In genomic region chr7:1103789-1104513, GRCh38 we compare ENCODE assay signal across 16 cellular contexts. TPM values are rescaled to one million over a fixed set of nuclear protein-coding genes. Genes with fewer than 3 reads are reported as not detected.
DNase-seq lines count a peak whose midpoint lies in the region; ATAC-seq and TF ChIP-seq lines count a peak whose summit lies in the region.
"Had no signal": no experiment of that assay in that cellular context is flagged by ENCODE, and none has a peak within 500 bp of the region (broad histone marks: within the 10 kb centered on the region; RNA-seq: fewer than 3 reads in every experiment).

No MANE protein-coding gene starts in this region.

- ATAC-seq in GM19035 (IDR thresholded peaks at IDR 0.05; ENCODE audit: unreplicated experiment) (peak; percentile 22), HG03432 (IDR thresholded peaks at IDR 0.05; ENCODE audit: unreplicated experiment) (no peak), GM21381 (IDR thresholded peaks at IDR 0.05; ENCODE audit: unreplicated experiment) (no peak)
- no peak for ATAC-seq in activated CD8-positive, alpha-beta T cell treated with anti-CD3 and anti-CD28 coated beads, Interleukin-2, amount 10 ng/mL, durations not matched to agents 7 days and 5 days

- no peak overlapping the region for H2AFZ ChIP-seq in neural progenitor cell (replicated peaks)
- H2AFZ ChIP-seq: parathyroid adenoma had no signal

- H3K4me3 Mint-ChIP-seq in CD8-positive, alpha-beta memory T cell: peak overlapping the region; percentile 68 to 88 (median 80)
- peak overlapping the region; percentile 31 for H3K4me3 Mint-ChIP-seq in activated CD8-positive, alpha-beta T cell treated with anti-CD3 and anti-CD28 coated beads, Interleukin-2, amount 10 ng/mL, durations not matched to agents 7 days and 5 days
- no peak overlapping the region for H3K4me3 Mint-ChIP-seq in neural progenitor cell

- H3K9ac ChIP-seq in neural progenitor cell: no peak overlapping the region
- H3K9ac ChIP-seq: parathyroid adenoma had no signal

- no peak for DNase-seq in CD8-positive, alpha-beta memory T cell
- DNase-seq in activated CD8-positive, alpha-beta T cell treated with anti-CD3 and anti-CD28 coated beads, Interleukin-2, amount 10 ng/mL, durations not matched to agents 7 days and 5 days: no peak
- DNase-seq in neural progenitor cell (ENCODE audit: low spot score): no peak
- DNase-seq in Ammon's horn (ENCODE audit: low spot score): no peak
- DNase-seq in NCI-H1092 treated with DMSO at 0.1 percent for 48 hours (lab: John Stamatoyannopoulos, UW): no peak
- DNase-seq: esophagus squamous epithelium, GDM1, mesenchymal stem cell, NCI-H1048 had no signal

- no peak overlapping the region for H3K4me2 ChIP-seq in neural progenitor cell

- no peak overlapping the region for H3K27ac ChIP-seq in CD8-positive, alpha-beta memory T cell (ENCODE audit: low read depth, low read length)
- no peak overlapping the region for H3K27ac ChIP-seq in neural progenitor cell
- H3K27ac ChIP-seq: C4-2B, coronary artery, esophagus squamous epithelium, parathyroid adenoma had no signal

- POLR2A ChIA-PET in CD8-positive, alpha-beta memory T cell (lab: Charles Lee): interaction anchor here (0.6 kb wide), 1 partner anchor 10 kb away, joined by 3 read pairs; no protein-coding TSS in a partner anchor
- POLR2A ChIA-PET in activated CD8-positive, alpha-beta T cell treated with anti-CD3 and anti-CD28 coated beads, Interleukin-2, amount 10 ng/mL, durations not matched to agents 7 days and 5 days (lab: Charles Lee): no interaction called here

- H3K36me3 ChIP-seq in CD8-positive, alpha-beta memory T cell (ENCODE audit: insufficient read depth, low read length): no peaks in the 10 kb centered on the region
- no peaks in the 10 kb centered on the region for H3K36me3 ChIP-seq in neural progenitor cell

- H3K27me3 Mint-ChIP-seq in CD8-positive, alpha-beta memory T cell: no peaks in the 10 kb centered on the region
- H3K27me3 Mint-ChIP-seq in activated CD8-positive, alpha-beta T cell treated with anti-CD3 and anti-CD28 coated beads, Interleukin-2, amount 10 ng/mL, durations not matched to agents 7 days and 5 days (ENCODE audit: low read depth): no peaks in the 10 kb centered on the region
- peaks cover 5% of the 10 kb centered on the region for H3K27me3 Mint-ChIP-seq in neural progenitor cell (ENCODE audit: insufficient read depth, low read depth)

- H3K4me1 ChIP-seq in CD8-positive, alpha-beta memory T cell (ENCODE audit: insufficient read depth, low read length): peaks cover 10% of the 10 kb centered on the region
- peaks cover 4% of the 10 kb centered on the region for H3K4me1 ChIP-seq in neural progenitor cell
- H3K4me1 ChIP-seq: esophagus squamous epithelium, parathyroid adenoma had no signal

- no peak overlapping the region for H3K4me3 ChIP-seq in CD8-positive, alpha-beta memory T cell (ENCODE audit: low read length)
- no peak overlapping the region for H3K4me3 ChIP-seq in neural progenitor cell
- H3K4me3 ChIP-seq: coronary artery had no signal

- H3K27ac Mint-ChIP-seq in CD8-positive, alpha-beta memory T cell: peak overlapping the region in 6 of 8 donors; percentile 48 to 86 (median 84)
- H3K27ac Mint-ChIP-seq in activated CD8-positive, alpha-beta T cell treated with anti-CD3 and anti-CD28 coated beads, Interleukin-2, amount 10 ng/mL, durations not matched to agents 7 days and 5 days: peak overlapping the region; percentile 72
- peak overlapping the region; percentile 89 for H3K27ac Mint-ChIP-seq in neural progenitor cell

- H4K20me1 ChIP-seq in neural progenitor cell (ENCODE audit: low read depth): peaks cover 36% of the 10 kb centered on the region

- H3F3A ChIP-seq in neural progenitor cell (ENCODE audit: low read depth): peaks cover 3% of the 10 kb centered on the region

- CTCF ChIA-PET in CD8-positive, alpha-beta memory T cell (lab: Charles Lee): interaction anchor here (1.8 to 2.0 kb wide), 2 partner anchors 18 to 111 kb away, joined by 6 to 9 read pairs; no protein-coding TSS in a partner anchor
- CTCF ChIA-PET in activated CD8-positive, alpha-beta T cell treated with anti-CD3 and anti-CD28 coated beads, Interleukin-2, amount 10 ng/mL, durations not matched to agents 7 days and 5 days (lab: Charles Lee): interaction anchor here (1.2 to 4.0 kb wide), 5 partner anchors 18 to 111 kb away, joined by 3 to 19 read pairs (median 9); no protein-coding TSS in a partner anchor

- H3K9me3 Mint-ChIP-seq in CD8-positive, alpha-beta memory T cell: no peaks in the 10 kb centered on the region
- no peaks in the 10 kb centered on the region for H3K9me3 Mint-ChIP-seq in activated CD8-positive, alpha-beta T cell treated with anti-CD3 and anti-CD28 coated beads, Interleukin-2, amount 10 ng/mL, durations not matched to agents 7 days and 5 days (ENCODE audit: insufficient read depth)
- H3K9me3 Mint-ChIP-seq in neural progenitor cell: no peaks in the 10 kb centered on the region

- H3K79me2 ChIP-seq in neural progenitor cell (ENCODE audit: low read depth): peaks cover 42% of the 10 kb centered on the region

- peaks cover 14 to 31% (median 15%) of the 10 kb centered on the region in 3 donors for H3K4me1 Mint-ChIP-seq in CD8-positive, alpha-beta memory T cell
- peaks cover 27% of the 10 kb centered on the region for H3K4me1 Mint-ChIP-seq in activated CD8-positive, alpha-beta T cell treated with anti-CD3 and anti-CD28 coated beads, Interleukin-2, amount 10 ng/mL, durations not matched to agents 7 days and 5 days (ENCODE audit: low read depth)
- H3K4me1 Mint-ChIP-seq in neural progenitor cell: peaks cover 49% of the 10 kb centered on the region

- H3K27me3 ChIP-seq in CD8-positive, alpha-beta memory T cell (ENCODE audit: insufficient read depth, low read length, poor library complexity, severe bottlenecking): no peaks in the 10 kb centered on the region
- H3K27me3 ChIP-seq in neural progenitor cell: no peaks in the 10 kb centered on the region
- H3K27me3 ChIP-seq: esophagus squamous epithelium had no signal

- TF ChIP-seq CTCF in neural progenitor cell (IDR thresholded peaks at IDR 0.05): no peak

- H3K36me3 Mint-ChIP-seq in CD8-positive, alpha-beta memory T cell: peaks cover 0 to 2% (median 1%) of the 10 kb centered on the region in 3 donors
- H3K36me3 Mint-ChIP-seq in activated CD8-positive, alpha-beta T cell treated with anti-CD3 and anti-CD28 coated beads, Interleukin-2, amount 10 ng/mL, durations not matched to agents 7 days and 5 days (ENCODE audit: low read depth): no peaks in the 10 kb centered on the region
- peaks cover 1% of the 10 kb centered on the region for H3K36me3 Mint-ChIP-seq in neural progenitor cell

- H3K9me3 ChIP-seq in CD8-positive, alpha-beta memory T cell (ENCODE audit: low read length): no peaks in the 10 kb centered on the region
- no peaks in the 10 kb centered on the region for H3K9me3 ChIP-seq in neural progenitor cell (ENCODE audit: low read depth)
- H3K9me3 ChIP-seq: esophagus squamous epithelium had no signal

RNA-seq across cellular contexts. Expression of gene GPER1, which starts 16.0 kb away (rescaled TPM):
- not detected for total RNA-seq in CD8-positive, alpha-beta memory T cell
- polyA plus RNA-seq in CD8-positive, alpha-beta memory T cell: 0.17 TPM
- under 1 TPM in 1 of 2 experiments, not detected in 1; 0.13 TPM for total RNA-seq in activated CD8-positive, alpha-beta T cell treated with anti-CD3 and anti-CD28 coated beads, Interleukin-2, amount 10 ng/mL, durations not matched to agents 7 days and 5 days
- total RNA-seq in neural progenitor cell (ENCODE audit: low replicate concordance): 1.2 and 1.3 TPM in 2 replicates
- total RNA-seq: activated CD8-positive, alpha-beta memory T cell treated with anti-CD3 and anti-CD28 coated beads for 36 hours had no signal

RNA-seq across cellular contexts. Expression of gene ZFAND2A, which starts 56.0 kb away (rescaled TPM):
- total RNA-seq in CD8-positive, alpha-beta memory T cell: 10 to 100 TPM; 27.8 to 28.5 TPM
- polyA plus RNA-seq in CD8-positive, alpha-beta memory T cell: 45.6 TPM
- 10 to 100 TPM; 25.6 to 26.0 TPM for total RNA-seq in activated CD8-positive, alpha-beta T cell treated with anti-CD3 and anti-CD28 coated beads, Interleukin-2, amount 10 ng/mL, durations not matched to agents 7 days and 5 days
- 9.0 and 13.3 TPM in 2 replicates for total RNA-seq in neural progenitor cell (ENCODE audit: low replicate concordance)

RNA-seq across cellular contexts. Expression of gene GPR146, which starts 59.6 kb away (rescaled TPM):
- under 1 TPM; 0.55 to 0.70 TPM for total RNA-seq in CD8-positive, alpha-beta memory T cell
- 1.2 TPM for polyA plus RNA-seq in CD8-positive, alpha-beta memory T cell
- total RNA-seq in activated CD8-positive, alpha-beta T cell treated with anti-CD3 and anti-CD28 coated beads, Interleukin-2, amount 10 ng/mL, durations not matched to agents 7 days and 5 days: 1 to 10 TPM; 2.7 to 3.1 TPM
- total RNA-seq in neural progenitor cell (ENCODE audit: low replicate concordance): 0.79 and 3.5 TPM in 2 replicates
